In the genomic region with DNA sequence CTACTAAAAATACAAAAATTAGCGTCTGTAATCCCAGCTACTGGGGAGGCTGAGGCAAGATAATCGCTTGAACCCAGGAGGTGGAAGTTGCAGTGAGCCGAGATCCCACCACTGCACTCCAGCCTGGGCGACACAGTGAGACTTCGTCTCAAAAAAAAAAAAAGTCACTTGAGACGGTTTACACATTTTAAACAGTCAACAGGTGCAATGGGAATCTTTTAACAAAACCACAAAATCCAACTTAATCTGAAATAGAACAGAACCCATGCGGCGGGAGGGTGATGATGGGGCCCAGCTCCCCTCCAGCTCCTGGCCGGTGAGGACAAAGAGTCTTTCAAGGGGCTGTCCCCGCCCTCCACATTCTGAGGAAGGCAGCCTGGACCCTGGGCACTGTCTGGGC, we compare ENCODE assay signal across 36 cellular contexts. TPM values are rescaled to one million over a fixed set of nuclear protein-coding genes. Genes with fewer than 3 reads are reported as not detected.
"Had no signal": no experiment of that assay in that cellular context is flagged by ENCODE, and none has a peak within 500 bp of the region (broad histone marks: within the 10 kb centered on the region; RNA-seq: fewer than 3 reads in every experiment).

No MANE protein-coding gene starts in this region.

- DNase-seq: activated B cell treated with CpG ODN at 0.5 μM for 24 hours; activated CD4-positive, alpha-beta memory T cell treated with anti-CD3 and anti-CD28 coated beads for 36 hours; activated CD4-positive, alpha-beta T cell treated with anti-CD3 and anti-CD28 coated beads for 4 hours; activated CD4-positive, alpha-beta T cell treated with anti-CD3 and anti-CD28 coated beads, Interleukin-2, amount 10 ng/mL, durations not matched to agents 24 days and 14 days; activated CD4-positive, alpha-beta T cell treated with anti-CD3 and anti-CD28 coated beads, Interleukin-2, amount 50 U/mL, for 1 hour; activated CD4-positive, alpha-beta T cell treated with anti-CD3 and anti-CD28 coated beads, Interleukin-2, amount 50 U/mL, for 4 hours; activated CD4-positive, CD25-positive, alpha-beta regulatory T cell treated with anti-CD3 and anti-CD28 coated beads, Interleukin-2, amount 50 U/mL, for 72 hours; activated CD8-positive, alpha-beta memory T cell treated with anti-CD3 and anti-CD28 coated beads, Interleukin-2, amount 50 U/mL, for 4 hours; activated CD8-positive, alpha-beta T cell treated with anti-CD3 and anti-CD28 coated beads for 36 hours; activated effector memory CD4-positive, alpha-beta T cell treated with anti-CD3 and anti-CD28 coated beads, Interleukin-2, amount 50 U/mL, for 16 hours; activated gamma-delta T cell treated with Interleukin-2 at 50 U/mL for 16 hours; activated naive CD4-positive, alpha-beta T cell; activated naive CD4-positive, alpha-beta T cell treated with anti-CD3 and anti-CD28 coated beads for 36 hours; activated naive CD4-positive, alpha-beta T cell treated with anti-CD3 and anti-CD28 coated beads, Interleukin-2, amount 50 U/mL, for 16 hours; activated naive CD8-positive, alpha-beta T cell treated with anti-CD3 and anti-CD28 coated beads for 36 hours; activated T-cell treated with anti-CD3 and anti-CD28 coated beads for 4 hours; activated T-cell treated with anti-CD3 and anti-CD28 coated beads, Interleukin-2, amount 50 U/mL, for 1 hour; activated T-cell treated with anti-CD3 and anti-CD28 coated beads, Interleukin-2, amount 50 U/mL, for 4 hours; activated T-cell treated with anti-CD3 and anti-CD28 coated beads, Interleukin-2, amount 50 U/mL, for 72 hours; adrenal gland; amniotic stem cell; aorta; body of pancreas; brain microvascular endothelial cell; central memory CD4-positive, alpha-beta T cell; T-helper 2 cell; T-helper 9 cell had no signal

- H3K9me3 ChIP-seq: adrenal gland, body of pancreas, breast epithelium had no signal

- H3K27ac ChIP-seq: adrenal gland, body of pancreas, brain microvascular endothelial cell, breast epithelium, VCaP had no signal

- H3K4me1 ChIP-seq: adrenal gland had no signal

- ATAC-seq: activated CD8-positive, alpha-beta T cell treated with anti-CD3 and anti-CD28 coated beads for 36 hours; activated naive CD4-positive, alpha-beta T cell treated with anti-CD3 and anti-CD28 coated beads, Interleukin-2, amount 50 U/mL, for 72 hours; activated T-cell treated with anti-CD3 and anti-CD28 coated beads, Interleukin-2, amount 50 U/mL, for 4 hours; activated T-cell treated with anti-CD3 and anti-CD28 coated beads, Interleukin-2, amount 50 U/mL, for 72 hours; activated T-helper 17 cell treated with anti-CD3 and anti-CD28 coated beads, Interleukin-2, amount 50 U/mL, for 72 hours; body of pancreas had no signal

- H3K36me3 ChIP-seq: adrenal gland, brain microvascular endothelial cell, breast epithelium had no signal

- H3K4me3 ChIP-seq: adrenal gland, body of pancreas, breast epithelium had no signal

- H3K27me3 ChIP-seq: adrenal gland, body of pancreas had no signal

RNA-seq across cellular contexts. Expression of a gene that starts 51.6 kb away (rescaled TPM):
- total RNA-seq: activated B cell treated with CpG ODN at 0.5 μM for 24 hours; activated CD4-positive, alpha-beta memory T cell treated with anti-CD3 and anti-CD28 coated beads for 36 hours; activated CD4-positive, alpha-beta T cell treated with anti-CD3 and anti-CD28 coated beads, Interleukin-2, amount 10 ng/mL, durations not matched to agents 24 days and 14 days; activated CD8-positive, alpha-beta memory T cell treated with anti-CD3 and anti-CD28 coated beads for 36 hours; activated CD8-positive, alpha-beta T cell treated with anti-CD3 and anti-CD28 coated beads for 36 hours; activated naive CD4-positive, alpha-beta T cell treated with anti-CD3 and anti-CD28 coated beads for 36 hours; activated naive CD4-positive, alpha-beta T cell treated with anti-CD3 and anti-CD28 coated beads, Interleukin-2, amount 50 U/mL, for 72 hours; activated naive CD8-positive, alpha-beta T cell treated with anti-CD3 and anti-CD28 coated beads for 36 hours; activated T-cell treated with anti-CD3 and anti-CD28 coated beads, Interleukin-2, amount 50 U/mL, for 4 hours; activated T-cell treated with anti-CD3 and anti-CD28 coated beads, Interleukin-2, amount 50 U/mL, for 72 hours; activated T-helper 1 cell treated with anti-CD3 and anti-CD28 coated beads, Interleukin-12 subunit alpha, Interleukin-12 subunit beta, Interleukin-2, Interleukin-4 antibody, amounts not matched to agents 30 ng/mL and 10 ng/mL and 1 ng/mL, durations not matched to agents 14 hours and 24 hours and 36 hours; activated T-helper 17 cell treated with anti-CD3 and anti-CD28 coated beads, Interleukin-2, amount 50 U/mL, for 72 hours; adrenal gland; aorta; astrocyte; body of pancreas; breast epithelium; cardiac septum; cerebellum had no signal
